In the genomic region with DNA sequence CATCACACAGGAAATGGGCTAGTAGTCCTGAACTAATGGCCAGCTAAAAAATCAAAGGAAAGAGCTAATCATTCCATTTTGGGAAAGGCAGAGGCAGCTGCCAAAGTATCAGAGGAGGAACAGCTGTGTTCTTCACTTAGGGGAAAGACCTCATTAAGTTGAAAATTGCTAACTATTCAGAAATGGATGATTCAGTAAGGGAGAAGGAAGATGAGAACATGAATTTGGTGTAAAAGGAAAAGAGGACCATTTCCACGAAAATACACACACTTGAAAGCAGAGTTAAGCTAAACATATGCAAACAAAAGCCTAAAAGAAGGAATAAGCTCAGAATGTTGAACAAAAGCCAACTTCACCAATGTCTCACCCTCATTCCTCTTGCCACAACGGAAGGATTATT, we compare ENCODE assay signal across 29 cellular contexts.
"Had no signal": no experiment of that assay in that cellular context is flagged by ENCODE, and none has a peak within 500 bp of the region (broad histone marks: within the 10 kb centered on the region; RNA-seq: fewer than 3 reads in every experiment).

No MANE protein-coding gene starts in this region.

- H3K36me3 ChIP-seq: ascending aorta, brain microvascular endothelial cell had no signal

- H3K4me3 ChIP-seq: ascending aorta, K562, SK-N-MC had no signal

- H3K27ac ChIP-seq: ascending aorta, brain microvascular endothelial cell, SK-N-MC, VCaP had no signal

- DNase-seq: activated CD4-positive, alpha-beta memory T cell treated with anti-CD3 and anti-CD28 coated beads for 36 hours; activated CD4-positive, alpha-beta T cell treated with anti-CD3 and anti-CD28 coated beads, Interleukin-2, amount 10 ng/mL, durations not matched to agents 7 days and 5 days; activated CD4-positive, CD25-positive, alpha-beta regulatory T cell; activated CD8-positive, alpha-beta memory T cell treated with anti-CD3 and anti-CD28 coated beads for 24 hours; activated effector memory CD4-positive, alpha-beta T cell treated with anti-CD3 and anti-CD28 coated beads, Interleukin-2, amount 50 U/mL, for 16 hours; activated naive CD4-positive, alpha-beta T cell treated with Interleukin-2 at 50 U/mL for 16 hours; activated naive CD8-positive, alpha-beta T cell treated with anti-CD3 and anti-CD28 coated beads, Interleukin-2, amount 50 U/mL, for 24 hours; activated T-cell treated with anti-CD3 and anti-CD28 coated beads, Interleukin-2, amount 50 U/mL, for 4 hours; amniotic stem cell; brain microvascular endothelial cell; cerebellar nuclear complex; Karpas-422; NCI-H1048; NCI-H1417 treated with DMSO at 0.1 percent for 48 hours; NCI-H187; NCI-H2081; NCI-H2171; NCI-H2227 treated with DMSO at 0.1 percent for 48 hours; NCI-H446 treated with DMSO at 0.1 percent for 48 hours; NCI-H524 treated with DMSO at 0.1 percent for 48 hours; NCI-H774; SIG-M5; T-cell; T-helper 2 cell had no signal

- H3K9me3 Mint-ChIP-seq: activated CD4-positive, alpha-beta memory T cell treated with anti-CD3 and anti-CD28 coated beads for 36 hours; activated CD4-positive, alpha-beta T cell treated with anti-CD3 and anti-CD28 coated beads, Interleukin-2, amount 10 ng/mL, durations not matched to agents 7 days and 5 days; activated naive CD4-positive, alpha-beta T cell treated with anti-CD3 and anti-CD28 coated beads, Interleukin-2, amount 50 U/mL, for 72 hours; activated naive CD8-positive, alpha-beta T cell treated with anti-CD3 and anti-CD28 coated beads, Interleukin-2, amount 50 U/mL, for 24 hours; activated T-cell treated with anti-CD3 and anti-CD28 coated beads, Interleukin-2, amount 50 U/mL, for 4 hours; T-cell had no signal

- H3K27ac Mint-ChIP-seq: activated CD4-positive, alpha-beta memory T cell treated with anti-CD3 and anti-CD28 coated beads for 36 hours; activated CD4-positive, alpha-beta T cell treated with anti-CD3 and anti-CD28 coated beads, Interleukin-2, amount 10 ng/mL, durations not matched to agents 7 days and 5 days; activated naive CD4-positive, alpha-beta T cell treated with anti-CD3 and anti-CD28 coated beads, Interleukin-2, amount 50 U/mL, for 72 hours; activated naive CD8-positive, alpha-beta T cell treated with anti-CD3 and anti-CD28 coated beads, Interleukin-2, amount 50 U/mL, for 24 hours; T-cell had no signal

- H3K4me1 Mint-ChIP-seq: activated CD4-positive, alpha-beta T cell treated with anti-CD3 and anti-CD28 coated beads, Interleukin-2, amount 10 ng/mL, durations not matched to agents 7 days and 5 days; activated naive CD8-positive, alpha-beta T cell treated with anti-CD3 and anti-CD28 coated beads, Interleukin-2, amount 50 U/mL, for 24 hours; T-cell had no signal

- H3K4me1 ChIP-seq: ascending aorta had no signal

- H3K27me3 ChIP-seq: ascending aorta, brain microvascular endothelial cell had no signal

- H3K27me3 Mint-ChIP-seq: activated CD4-positive, alpha-beta memory T cell treated with anti-CD3 and anti-CD28 coated beads for 36 hours; activated CD4-positive, alpha-beta T cell treated with anti-CD3 and anti-CD28 coated beads, Interleukin-2, amount 10 ng/mL, durations not matched to agents 7 days and 5 days; activated naive CD8-positive, alpha-beta T cell treated with anti-CD3 and anti-CD28 coated beads, Interleukin-2, amount 50 U/mL, for 24 hours; T-cell had no signal

- H3K36me3 Mint-ChIP-seq: activated CD4-positive, alpha-beta memory T cell treated with anti-CD3 and anti-CD28 coated beads for 36 hours; activated naive CD4-positive, alpha-beta T cell treated with anti-CD3 and anti-CD28 coated beads, Interleukin-2, amount 50 U/mL, for 72 hours; T-cell had no signal

- ATAC-seq: activated naive CD4-positive, alpha-beta T cell treated with anti-CD3 and anti-CD28 coated beads, Interleukin-2, amount 50 U/mL, for 72 hours; activated naive CD8-positive, alpha-beta T cell treated with anti-CD3 and anti-CD28 coated beads, Interleukin-2, amount 50 U/mL, for 24 hours; activated T-cell treated with anti-CD3 and anti-CD28 coated beads, Interleukin-2, amount 50 U/mL, for 4 hours; K562; T-cell had no signal

- FAIRE-seq: K562 had no signal

- H3K4me3 Mint-ChIP-seq: activated CD4-positive, alpha-beta memory T cell treated with anti-CD3 and anti-CD28 coated beads for 36 hours; activated CD4-positive, alpha-beta T cell treated with anti-CD3 and anti-CD28 coated beads, Interleukin-2, amount 10 ng/mL, durations not matched to agents 7 days and 5 days; activated naive CD8-positive, alpha-beta T cell treated with anti-CD3 and anti-CD28 coated beads, Interleukin-2, amount 50 U/mL, for 24 hours; activated T-cell treated with anti-CD3 and anti-CD28 coated beads, Interleukin-2, amount 50 U/mL, for 4 hours; T-cell had no signal

- H3K9me3 ChIP-seq: ascending aorta had no signal
